Comparison of ENCODE assay signal across 1 cellular context in the genomic region with DNA sequence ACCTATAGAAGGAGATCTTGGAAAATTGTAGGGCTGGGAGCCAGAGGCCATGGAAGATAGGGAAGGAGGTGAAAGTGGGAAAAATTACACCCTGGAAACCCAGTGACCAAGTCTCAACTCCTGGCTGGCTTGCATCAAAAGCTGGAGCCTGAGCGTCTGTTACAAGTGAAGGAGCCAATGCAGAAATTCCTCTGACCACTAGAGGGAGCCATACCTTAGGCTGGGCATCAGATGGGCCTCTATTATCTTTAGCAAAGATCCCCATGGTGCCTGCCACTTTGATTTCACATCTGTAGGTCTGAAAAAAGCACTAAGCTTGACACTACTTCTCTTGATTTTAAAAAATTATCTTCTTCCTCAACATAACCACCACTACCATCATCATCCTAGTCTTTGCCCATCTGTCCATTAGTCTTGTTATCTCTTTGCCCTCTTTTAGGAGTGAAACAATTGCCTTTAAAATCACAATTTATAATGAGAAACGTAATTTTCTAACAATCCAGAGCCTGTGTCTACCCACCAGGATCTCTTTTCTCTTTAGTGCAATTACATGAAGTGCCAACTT.
TF ChIP-seq lines count a peak whose summit lies in the region.

No MANE protein-coding gene starts in this region.

TF ChIP-seq in K562, 482 proteins besides CTCF, POLR2A, EP300 and RAD21 (continued from another document and continues in another):
- TF ChIP-seq, protein P1, sequence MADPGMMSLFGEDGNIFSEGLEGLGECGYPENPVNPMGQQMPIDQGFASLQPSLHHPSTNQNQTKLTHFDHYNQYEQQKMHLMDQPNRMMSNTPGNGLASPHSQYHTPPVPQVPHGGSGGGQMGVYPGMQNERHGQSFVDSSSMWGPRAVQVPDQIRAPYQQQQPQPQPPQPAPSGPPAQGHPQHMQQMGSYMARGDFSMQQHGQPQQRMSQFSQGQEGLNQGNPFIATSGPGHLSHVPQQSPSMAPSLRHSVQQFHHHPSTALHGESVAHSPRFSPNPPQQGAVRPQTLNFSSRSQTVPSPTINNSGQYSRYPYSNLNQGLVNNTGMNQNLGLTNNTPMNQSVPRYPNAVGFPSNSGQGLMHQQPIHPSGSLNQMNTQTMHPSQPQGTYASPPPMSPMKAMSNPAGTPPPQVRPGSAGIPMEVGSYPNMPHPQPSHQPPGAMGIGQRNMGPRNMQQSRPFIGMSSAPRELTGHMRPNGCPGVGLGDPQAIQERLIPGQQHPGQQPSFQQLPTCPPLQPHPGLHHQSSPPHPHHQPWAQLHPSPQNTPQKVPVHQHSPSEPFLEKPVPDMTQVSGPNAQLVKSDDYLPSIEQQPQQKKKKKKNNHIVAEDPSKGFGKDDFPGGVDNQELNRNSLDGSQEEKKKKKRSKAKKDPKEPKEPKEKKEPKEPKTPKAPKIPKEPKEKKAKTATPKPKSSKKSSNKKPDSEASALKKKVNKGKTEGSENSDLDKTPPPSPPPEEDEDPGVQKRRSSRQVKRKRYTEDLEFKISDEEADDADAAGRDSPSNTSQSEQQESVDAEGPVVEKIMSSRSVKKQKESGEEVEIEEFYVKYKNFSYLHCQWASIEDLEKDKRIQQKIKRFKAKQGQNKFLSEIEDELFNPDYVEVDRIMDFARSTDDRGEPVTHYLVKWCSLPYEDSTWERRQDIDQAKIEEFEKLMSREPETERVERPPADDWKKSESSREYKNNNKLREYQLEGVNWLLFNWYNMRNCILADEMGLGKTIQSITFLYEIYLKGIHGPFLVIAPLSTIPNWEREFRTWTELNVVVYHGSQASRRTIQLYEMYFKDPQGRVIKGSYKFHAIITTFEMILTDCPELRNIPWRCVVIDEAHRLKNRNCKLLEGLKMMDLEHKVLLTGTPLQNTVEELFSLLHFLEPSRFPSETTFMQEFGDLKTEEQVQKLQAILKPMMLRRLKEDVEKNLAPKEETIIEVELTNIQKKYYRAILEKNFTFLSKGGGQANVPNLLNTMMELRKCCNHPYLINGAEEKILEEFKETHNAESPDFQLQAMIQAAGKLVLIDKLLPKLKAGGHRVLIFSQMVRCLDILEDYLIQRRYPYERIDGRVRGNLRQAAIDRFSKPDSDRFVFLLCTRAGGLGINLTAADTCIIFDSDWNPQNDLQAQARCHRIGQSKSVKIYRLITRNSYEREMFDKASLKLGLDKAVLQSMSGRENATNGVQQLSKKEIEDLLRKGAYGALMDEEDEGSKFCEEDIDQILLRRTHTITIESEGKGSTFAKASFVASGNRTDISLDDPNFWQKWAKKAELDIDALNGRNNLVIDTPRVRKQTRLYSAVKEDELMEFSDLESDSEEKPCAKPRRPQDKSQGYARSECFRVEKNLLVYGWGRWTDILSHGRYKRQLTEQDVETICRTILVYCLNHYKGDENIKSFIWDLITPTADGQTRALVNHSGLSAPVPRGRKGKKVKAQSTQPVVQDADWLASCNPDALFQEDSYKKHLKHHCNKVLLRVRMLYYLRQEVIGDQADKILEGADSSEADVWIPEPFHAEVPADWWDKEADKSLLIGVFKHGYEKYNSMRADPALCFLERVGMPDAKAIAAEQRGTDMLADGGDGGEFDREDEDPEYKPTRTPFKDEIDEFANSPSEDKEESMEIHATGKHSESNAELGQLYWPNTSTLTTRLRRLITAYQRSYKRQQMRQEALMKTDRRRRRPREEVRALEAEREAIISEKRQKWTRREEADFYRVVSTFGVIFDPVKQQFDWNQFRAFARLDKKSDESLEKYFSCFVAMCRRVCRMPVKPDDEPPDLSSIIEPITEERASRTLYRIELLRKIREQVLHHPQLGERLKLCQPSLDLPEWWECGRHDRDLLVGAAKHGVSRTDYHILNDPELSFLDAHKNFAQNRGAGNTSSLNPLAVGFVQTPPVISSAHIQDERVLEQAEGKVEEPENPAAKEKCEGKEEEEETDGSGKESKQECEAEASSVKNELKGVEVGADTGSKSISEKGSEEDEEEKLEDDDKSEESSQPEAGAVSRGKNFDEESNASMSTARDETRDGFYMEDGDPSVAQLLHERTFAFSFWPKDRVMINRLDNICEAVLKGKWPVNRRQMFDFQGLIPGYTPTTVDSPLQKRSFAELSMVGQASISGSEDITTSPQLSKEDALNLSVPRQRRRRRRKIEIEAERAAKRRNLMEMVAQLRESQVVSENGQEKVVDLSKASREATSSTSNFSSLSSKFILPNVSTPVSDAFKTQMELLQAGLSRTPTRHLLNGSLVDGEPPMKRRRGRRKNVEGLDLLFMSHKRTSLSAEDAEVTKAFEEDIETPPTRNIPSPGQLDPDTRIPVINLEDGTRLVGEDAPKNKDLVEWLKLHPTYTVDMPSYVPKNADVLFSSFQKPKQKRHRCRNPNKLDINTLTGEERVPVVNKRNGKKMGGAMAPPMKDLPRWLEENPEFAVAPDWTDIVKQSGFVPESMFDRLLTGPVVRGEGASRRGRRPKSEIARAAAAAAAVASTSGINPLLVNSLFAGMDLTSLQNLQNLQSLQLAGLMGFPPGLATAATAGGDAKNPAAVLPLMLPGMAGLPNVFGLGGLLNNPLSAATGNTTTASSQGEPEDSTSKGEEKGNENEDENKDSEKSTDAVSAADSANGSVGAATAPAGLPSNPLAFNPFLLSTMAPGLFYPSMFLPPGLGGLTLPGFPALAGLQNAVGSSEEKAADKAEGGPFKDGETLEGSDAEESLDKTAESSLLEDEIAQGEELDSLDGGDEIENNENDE (IDR thresholded peaks at IDR 0.05; ENCODE audit: low read depth, low read length), result no peak
- no peak for TF ChIP-seq XRCC5 (IDR thresholded peaks at IDR 0.05; ENCODE audit: low read depth, low read length)
- no peak for TF ChIP-seq VEZF1 (CRISPR knock-in tag; IDR thresholded peaks at IDR 0.05)
- TF ChIP-seq MAX (CRISPR knock-in tag; IDR thresholded peaks at IDR 0.05), result no peak
- TF ChIP-seq JUNB (CRISPR knock-in tag; conservative IDR thresholded peaks at IDR 0.05), result no peak
- no peak for TF ChIP-seq CBX3 (IDR thresholded peaks at IDR 0.05; ENCODE audit: borderline replicate concordance in 1 of 2, low read length in 2 of 2)
- TF ChIP-seq NCOR1 (IDR thresholded peaks at IDR 0.05), result no peak
- TF ChIP-seq ZFP36 (IDR thresholded peaks at IDR 0.05; ENCODE audit: low read depth, low read length, partially characterized antibody), result no peak
- no peak for TF ChIP-seq E2F4 (CRISPR knock-in tag; IDR thresholded peaks at IDR 0.05; ENCODE audit: low read depth)
- no peak for TF ChIP-seq SMARCA4 (IDR thresholded peaks at IDR 0.05)
- TF ChIP-seq LEF1 (IDR thresholded peaks at IDR 0.05), result no peak
- TF ChIP-seq TGIF2 (CRISPR knock-in tag; IDR thresholded peaks at IDR 0.05), result no peak
- TF ChIP-seq TBL1XR1 (IDR thresholded peaks at IDR 0.05; ENCODE audit: low read length in 2 of 2), result 0 out of 4 replicates have a peak, but pooled peaks of 1 of the 2 experiments have one; percentile 29
- no peak for TF ChIP-seq EP400 (IDR thresholded peaks at IDR 0.05)
- TF ChIP-seq, protein P2, sequence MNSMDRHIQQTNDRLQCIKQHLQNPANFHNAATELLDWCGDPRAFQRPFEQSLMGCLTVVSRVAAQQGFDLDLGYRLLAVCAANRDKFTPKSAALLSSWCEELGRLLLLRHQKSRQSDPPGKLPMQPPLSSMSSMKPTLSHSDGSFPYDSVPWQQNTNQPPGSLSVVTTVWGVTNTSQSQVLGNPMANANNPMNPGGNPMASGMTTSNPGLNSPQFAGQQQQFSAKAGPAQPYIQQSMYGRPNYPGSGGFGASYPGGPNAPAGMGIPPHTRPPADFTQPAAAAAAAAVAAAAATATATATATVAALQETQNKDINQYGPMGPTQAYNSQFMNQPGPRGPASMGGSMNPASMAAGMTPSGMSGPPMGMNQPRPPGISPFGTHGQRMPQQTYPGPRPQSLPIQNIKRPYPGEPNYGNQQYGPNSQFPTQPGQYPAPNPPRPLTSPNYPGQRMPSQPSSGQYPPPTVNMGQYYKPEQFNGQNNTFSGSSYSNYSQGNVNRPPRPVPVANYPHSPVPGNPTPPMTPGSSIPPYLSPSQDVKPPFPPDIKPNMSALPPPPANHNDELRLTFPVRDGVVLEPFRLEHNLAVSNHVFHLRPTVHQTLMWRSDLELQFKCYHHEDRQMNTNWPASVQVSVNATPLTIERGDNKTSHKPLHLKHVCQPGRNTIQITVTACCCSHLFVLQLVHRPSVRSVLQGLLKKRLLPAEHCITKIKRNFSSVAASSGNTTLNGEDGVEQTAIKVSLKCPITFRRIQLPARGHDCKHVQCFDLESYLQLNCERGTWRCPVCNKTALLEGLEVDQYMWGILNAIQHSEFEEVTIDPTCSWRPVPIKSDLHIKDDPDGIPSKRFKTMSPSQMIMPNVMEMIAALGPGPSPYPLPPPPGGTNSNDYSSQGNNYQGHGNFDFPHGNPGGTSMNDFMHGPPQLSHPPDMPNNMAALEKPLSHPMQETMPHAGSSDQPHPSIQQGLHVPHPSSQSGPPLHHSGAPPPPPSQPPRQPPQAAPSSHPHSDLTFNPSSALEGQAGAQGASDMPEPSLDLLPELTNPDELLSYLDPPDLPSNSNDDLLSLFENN (IDR thresholded peaks at IDR 0.05; ENCODE audit: low read depth in 2 of 2, low read length in 2 of 2), result no peak
- TF ChIP-seq HMG20A (CRISPR knock-in tag; conservative IDR thresholded peaks at IDR 0.05), result no peak
- no peak for TF ChIP-seq ZFPM2 (CRISPR knock-in tag; IDR thresholded peaks at IDR 0.05)
- no peak for TF ChIP-seq SPI1 (IDR thresholded peaks at IDR 0.05; ENCODE audit: borderline replicate concordance, low read depth, low read length)
- TF ChIP-seq FOXJ2 (tag; IDR thresholded peaks at IDR 0.05), result no peak
- no peak for TF ChIP-seq FOXP4 (CRISPR knock-in tag; IDR thresholded peaks at IDR 0.05; ENCODE audit: borderline replicate concordance)
- TF ChIP-seq ATF7 (IDR thresholded peaks at IDR 0.05), result no peak
- TF ChIP-seq NRF1 (conservative IDR thresholded peaks at IDR 0.05 in 1 of 2, IDR thresholded peaks at IDR 0.05 in 1 of 2), result no peak
- TF ChIP-seq, protein P3, sequence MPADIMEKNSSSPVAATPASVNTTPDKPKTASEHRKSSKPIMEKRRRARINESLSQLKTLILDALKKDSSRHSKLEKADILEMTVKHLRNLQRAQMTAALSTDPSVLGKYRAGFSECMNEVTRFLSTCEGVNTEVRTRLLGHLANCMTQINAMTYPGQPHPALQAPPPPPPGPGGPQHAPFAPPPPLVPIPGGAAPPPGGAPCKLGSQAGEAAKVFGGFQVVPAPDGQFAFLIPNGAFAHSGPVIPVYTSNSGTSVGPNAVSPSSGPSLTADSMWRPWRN (IDR thresholded peaks at IDR 0.05; ENCODE audit: low read depth), result no peak
- no peak for TF ChIP-seq ZNF695 (CRISPR knock-in tag; IDR thresholded peaks at IDR 0.05)
- no peak for TF ChIP-seq SAFB2 (IDR thresholded peaks at IDR 0.05; ENCODE audit: borderline replicate concordance, low read depth, low read length, severe bottlenecking)
- TF ChIP-seq ETV1 (tag; conservative IDR thresholded peaks at IDR 0.05; ENCODE audit: low read depth), result no peak
- peak; percentile 59; the same call in 1 of the 2 replicates for TF ChIP-seq SMC3 (conservative IDR thresholded peaks at IDR 0.05; ENCODE audit: insufficient read depth, low read depth, low read length)
- TF ChIP-seq GABPA (tag; conservative IDR thresholded peaks at IDR 0.05; ENCODE audit: low read depth), result no peak
- no peak for TF ChIP-seq CAMTA2 (CRISPR knock-in tag; conservative IDR thresholded peaks at IDR 0.05)
- no peak for TF ChIP-seq ZHX1 (conservative IDR thresholded peaks at IDR 0.05; ENCODE audit: low read length)
- TF ChIP-seq ARID1B (IDR thresholded peaks at IDR 0.05), result no peak
- TF ChIP-seq ZNF3 (CRISPR knock-in tag; IDR thresholded peaks at IDR 0.05), result no peak
- no peak for TF ChIP-seq HLTF (IDR thresholded peaks at IDR 0.05)
